Comparison of ENCODE assay signal across 14 cellular contexts in the genomic region with DNA sequence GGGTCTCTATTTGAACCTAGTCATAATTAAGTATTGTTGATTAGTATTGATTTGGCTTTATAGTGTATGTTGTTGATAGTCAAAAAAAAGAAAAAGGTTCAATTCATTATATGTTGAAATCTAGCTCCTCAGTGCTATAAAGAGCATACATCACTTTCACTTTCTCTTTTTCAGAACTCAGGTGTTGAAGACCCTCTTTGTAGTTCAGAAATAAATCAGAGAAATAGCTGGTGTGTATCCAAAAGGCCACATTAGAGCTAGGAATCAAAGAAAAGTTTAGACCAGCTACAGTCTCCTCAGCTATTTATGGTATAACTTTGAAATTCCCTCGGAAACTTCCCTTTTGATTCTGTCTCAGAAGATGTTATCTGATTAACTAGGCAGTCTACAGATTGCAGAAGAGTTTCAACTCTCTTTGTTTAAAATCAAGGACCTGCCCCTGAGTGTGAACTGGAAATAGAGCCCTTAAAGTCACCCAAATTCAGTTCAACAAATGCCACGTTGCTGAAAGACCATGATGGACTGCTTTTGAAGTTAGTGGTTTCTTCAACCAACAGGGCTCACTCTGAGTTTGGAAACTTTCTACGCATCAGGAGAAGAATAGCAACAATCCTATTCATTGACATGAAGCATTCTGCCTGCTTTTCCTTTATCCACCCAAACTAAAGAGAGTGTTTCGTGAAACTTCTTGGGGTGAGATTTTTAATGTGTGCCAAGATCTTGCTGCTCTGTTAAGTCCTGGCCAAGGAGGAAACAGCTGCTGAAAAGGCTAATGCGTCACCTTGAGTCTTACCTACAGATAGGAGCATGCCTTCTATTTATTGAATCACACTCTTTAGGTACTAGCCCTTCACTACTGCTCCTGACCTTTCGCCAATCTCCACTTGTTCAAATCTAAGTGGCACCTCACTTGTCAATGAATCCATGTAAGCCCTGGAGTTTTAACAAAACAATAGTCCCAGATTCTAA.
DNase-seq lines count a peak whose midpoint lies in the region; ATAC-seq, FAIRE-seq and TF ChIP-seq lines count a peak whose summit lies in the region.
"Had no signal": no experiment of that assay in that cellular context is flagged by ENCODE, and none has a peak within 500 bp of the region (broad histone marks: within the 10 kb centered on the region; RNA-seq: fewer than 3 reads in every experiment).

No MANE protein-coding gene starts in this region.

- H4K8ac ChIP-seq in IMR-90 (ENCODE audit: low read depth in 2 of 2, low read length in 2 of 2) = no peak overlapping the region

- H3K27me3 ChIP-seq in IMR-90 (ENCODE audit: control insufficient read depth, insufficient read depth, low read length) = no peaks in the 10 kb centered on the region
- H3K27me3 ChIP-seq in bronchial epithelial cell (ENCODE audit: control insufficient read depth, insufficient read depth, low read length) = no peaks in the 10 kb centered on the region
- H3K27me3 ChIP-seq in parathyroid adenoma (ENCODE audit: control insufficient read depth, insufficient read depth, low read length) = no peaks in the 10 kb centered on the region
- H3K27me3 ChIP-seq in aorta (ENCODE audit: control insufficient read depth in 1 of 2, insufficient read depth in 2 of 2, low read length in 1 of 2) = no peaks in the 10 kb centered on the region

- H3K23ac ChIP-seq in IMR-90 (ENCODE audit: low read depth, low read length) = no peak overlapping the region

- no peaks in the 10 kb centered on the region for H3K79me2 ChIP-seq in parathyroid adenoma

- H3K9me1 ChIP-seq in IMR-90 (ENCODE audit: insufficient read depth, low read length) = no peaks in the 10 kb centered on the region

- no peak overlapping the region for H2BK15ac ChIP-seq in IMR-90 (ENCODE audit: low read depth, low read length)

- no peak overlapping the region for H2BK5ac ChIP-seq in IMR-90 (ENCODE audit: low read depth, low read length, poor library complexity, severe bottlenecking)

- no peak overlapping the region for H2AK5ac ChIP-seq in IMR-90 (ENCODE audit: low read depth, low read length)

- H4K20me1 ChIP-seq in IMR-90 (ENCODE audit: insufficient read depth, low read length) = no peaks in the 10 kb centered on the region

- in situ Hi-C loops in IMR-90 (cut with MboI; ENCODE audit: low sequenced_read_pairs) = no loop called here

- H3K4me2 ChIP-seq in IMR-90 (ENCODE audit: low read depth, low read length) (peak overlapping the region; percentile 100), parathyroid adenoma (ENCODE audit: low read length) (peak overlapping the region; percentile 15)

- H3K9ac ChIP-seq in IMR-90 (ENCODE audit: low read depth, low read length) = peak overlapping the region; percentile 39; the same call in 1 of the 2 replicates
- no peak overlapping the region for H3K9ac ChIP-seq in parathyroid adenoma

- H3K4me3 ChIP-seq in IMR-90 (ENCODE audit: insufficient read depth, low read depth, low read length) = peak overlapping the region; percentile 51; the same call in 1 of the 2 replicates
- no peak overlapping the region for H3K4me3 ChIP-seq in bronchial epithelial cell (ENCODE audit: low read depth, low read length)
- no peak overlapping the region for H3K4me3 ChIP-seq in parathyroid adenoma (ENCODE audit: low read depth, low read length)
- no peak overlapping the region for H3K4me3 ChIP-seq in aorta (ENCODE audit: low read length in 2 of 2)
- H3K4me3 ChIP-seq: K562, thoracic aorta had no signal

- no peak overlapping the region for H2BK120ac ChIP-seq in IMR-90 (ENCODE audit: low read depth, low read length)

- H4K5ac ChIP-seq in IMR-90 (ENCODE audit: low read depth, low read length) = peak overlapping the region; percentile 68; the same call in 1 of the 2 replicates

- H3K36me3 ChIP-seq in IMR-90 (ENCODE audit: control insufficient read depth, insufficient read depth, low read length) (no peaks in the 10 kb centered on the region), bronchial epithelial cell (ENCODE audit: control insufficient read depth, insufficient read depth, low read length) (no peaks in the 10 kb centered on the region), parathyroid adenoma (ENCODE audit: control insufficient read depth, insufficient read depth, low read length) (no peaks in the 10 kb centered on the region), aorta (ENCODE audit: control insufficient read depth in 1 of 2, insufficient read depth in 2 of 2, low read length in 1 of 2) (no peaks in the 10 kb centered on the region)
- H3K36me3 ChIP-seq: thoracic aorta had no signal

- H3K9me3 Mint-ChIP-seq in activated CD4-positive, alpha-beta T cell treated with anti-CD3 and anti-CD28 coated beads, Interleukin-2, amount 10 ng/mL, durations not matched to agents 7 days and 5 days = peaks cover 4% of the 10 kb centered on the region
- H3K9me3 Mint-ChIP-seq: T-helper 1 cell treated with Interleukin-12 subunit alpha and Interleukin-12 subunit beta and Interleukin-4 antibody, amounts not matched to agents 30 μg/mL and 1 μg/mL, for 36 hours had no signal

- DNase-seq in activated CD4-positive, alpha-beta T cell treated with anti-CD3 and anti-CD28 coated beads, Interleukin-2, amount 10 ng/mL, durations not matched to agents 7 days and 5 days = no peak
- no peak for DNase-seq in activated CD4-positive, alpha-beta T cell treated with anti-CD3 and anti-CD28 coated beads, Interleukin-2, amount 50 U/mL, for 4 hours
- DNase-seq in IMR-90 = no peak
- peak; percentile 77 for DNase-seq in bronchial epithelial cell (ENCODE audit: low read depth)
- no peak for DNase-seq in aorta
- DNase-seq in GM20000 (ENCODE audit: low spot score) = no peak
- DNase-seq: hippocampal formation; NCI-H510A treated with DMSO at 0.1 percent for 48 hours; stimulated activated CD4-positive, alpha-beta T cell treated with anti-CD3 and anti-CD28 coated beads, Interleukin-2, amount 100 ng/mL, for 48 hours had no signal

- H2AFZ ChIP-seq in IMR-90 (replicated peaks; ENCODE audit: low read length, poor library complexity) (no peak overlapping the region), parathyroid adenoma (peak overlapping the region; percentile 31)

- H3K27ac ChIP-seq in IMR-90 (ENCODE audit: insufficient read depth, low read length) (no peak overlapping the region), parathyroid adenoma (no peak overlapping the region), aorta (ENCODE audit: low read depth in 1 of 2, low read length in 2 of 2) (no peak overlapping the region)
- H3K27ac ChIP-seq: thoracic aorta had no signal

- no CpG with 5 or more reads among the region's 6 CpGs for WGBS in IMR-90 (ENCODE audit: extremely low coverage in 2 of 2, insufficient read length in 1 of 2), 2 experiments
- WGBS in aorta, 2 donors = 67 to 72% methylated on average over 6 of the region's 6 CpGs

- dilution Hi-C loops in IMR-90 (cut with HindIII; ENCODE audit: low sequenced_read_pairs, unreplicated experiment) = no loop called here

- no peak overlapping the region for H2AK9ac ChIP-seq in IMR-90 (replicated peaks; ENCODE audit: low read depth, low read length, poor library complexity)

- H3K4ac ChIP-seq in IMR-90 (ENCODE audit: low read depth, low read length) = no peak overlapping the region

- H3K27ac Mint-ChIP-seq in activated CD4-positive, alpha-beta T cell treated with anti-CD3 and anti-CD28 coated beads, Interleukin-2, amount 10 ng/mL, durations not matched to agents 7 days and 5 days = peak overlapping the region; percentile 79
- H3K27ac Mint-ChIP-seq: T-helper 1 cell treated with Interleukin-12 subunit alpha and Interleukin-12 subunit beta and Interleukin-4 antibody, amounts not matched to agents 30 μg/mL and 1 μg/mL, for 36 hours had no signal

- TF ChIP-seq CTCF in IMR-90 (conservative IDR thresholded peaks at IDR 0.05; ENCODE audit: low read depth, low read length) (no peak), bronchial epithelial cell (IDR thresholded peaks at IDR 0.05; ENCODE audit: insufficient read depth, low read length, severe bottlenecking) (no peak), parathyroid adenoma (IDR thresholded peaks at IDR 0.05) (no peak), GM20000 (IDR thresholded peaks at IDR 0.05; ENCODE audit: extremely low read depth, missing control alignments) (no peak)

- peak overlapping the region; percentile 43 for H3K4me3 Mint-ChIP-seq in activated CD4-positive, alpha-beta T cell treated with anti-CD3 and anti-CD28 coated beads, Interleukin-2, amount 10 ng/mL, durations not matched to agents 7 days and 5 days
- H3K4me3 Mint-ChIP-seq: T-helper 1 cell treated with Interleukin-12 subunit alpha and Interleukin-12 subunit beta and Interleukin-4 antibody, amounts not matched to agents 30 μg/mL and 1 μg/mL, for 36 hours had no signal

- H3K56ac ChIP-seq in IMR-90 (ENCODE audit: extremely low read depth, insufficient read depth, low read length) = no peak overlapping the region

- no peak overlapping the region for H4K91ac ChIP-seq in IMR-90 (ENCODE audit: insufficient read depth, low read depth, low read length)

- intact Hi-C loops in IMR-90 (cut with micrococcal nuclease) = no loop called here
- intact Hi-C loops in aorta (cut with DNase I) = no loop called here

- CTCF ChIA-PET in activated CD4-positive, alpha-beta T cell treated with anti-CD3 and anti-CD28 coated beads, Interleukin-2, amount 10 ng/mL, durations not matched to agents 7 days and 5 days (lab: Charles Lee) = interaction anchor here (1.0 kb wide), 1 partner anchor 42 kb away, joined by 3 read pairs; no protein-coding TSS in a partner anchor
- CTCF ChIA-PET in IMR-90 (lab: Yijun Ruan, JAX) = no interaction called here

- no peak for TF ChIP-seq RAD21 in IMR-90 (IDR thresholded peaks at IDR 0.05; ENCODE audit: low read length)

- POLR2A ChIA-PET in activated CD4-positive, alpha-beta T cell treated with anti-CD3 and anti-CD28 coated beads, Interleukin-2, amount 10 ng/mL, durations not matched to agents 7 days and 5 days (lab: Charles Lee) = interaction anchor here (0.6 kb wide), 1 partner anchor 9 kb away, joined by 3 read pairs; no protein-coding TSS in a partner anchor
- POLR2A ChIA-PET in IMR-90 (lab: Charles Lee; ENCODE audit: unreplicated experiment) = no interaction called here

- H3K9me3 ChIP-seq in IMR-90 (ENCODE audit: control insufficient read depth, insufficient read depth, low read length) (no peaks in the 10 kb centered on the region), parathyroid adenoma (ENCODE audit: control insufficient read depth, low read length) (no peaks in the 10 kb centered on the region), aorta (ENCODE audit: control insufficient read depth, low read length) (no peaks in the 10 kb centered on the region)
- H3K9me3 ChIP-seq: thoracic aorta had no signal

- peaks cover 15% of the 10 kb centered on the region for H3K4me1 Mint-ChIP-seq in activated CD4-positive, alpha-beta T cell treated with anti-CD3 and anti-CD28 coated beads, Interleukin-2, amount 10 ng/mL, durations not matched to agents 7 days and 5 days

- H3K18ac ChIP-seq in IMR-90 (ENCODE audit: low read depth, low read length) = peak overlapping the region; percentile 91

- ATAC-seq in IMR-90 (ENCODE audit: low read depth) (no peak), aorta (ENCODE audit: low FRiP score) (no peak), HG03378 (IDR thresholded peaks at IDR 0.05; ENCODE audit: unreplicated experiment) (no peak)
- ATAC-seq: K562 had no signal

- peak overlapping the region; percentile 46; the same call in 1 of the 2 replicates for H2BK20ac ChIP-seq in IMR-90 (ENCODE audit: low read depth, low read length)

- peaks cover 5% of the 10 kb centered on the region for H3K27me3 Mint-ChIP-seq in activated CD4-positive, alpha-beta T cell treated with anti-CD3 and anti-CD28 coated beads, Interleukin-2, amount 10 ng/mL, durations not matched to agents 7 days and 5 days

- no peak for TF ChIP-seq POLR2A in IMR-90 (IDR thresholded peaks at IDR 0.05; ENCODE audit: low read depth, low read length)

- H3K79me1 ChIP-seq in IMR-90 (ENCODE audit: low read depth in 1 of 2, low read length in 2 of 2) = no peaks in the 10 kb centered on the region

- FAIRE-seq in bronchial epithelial cell (lab: Jason Lieb, UNC) = peak; percentile 18
- FAIRE-seq: K562 had no signal

- H3K4me1 ChIP-seq in IMR-90 (ENCODE audit: control insufficient read depth, insufficient read depth, low read length) = peaks cover 2% of the 10 kb centered on the region
- H3K4me1 ChIP-seq in parathyroid adenoma = no peaks in the 10 kb centered on the region
- H3K4me1 ChIP-seq in aorta (ENCODE audit: control insufficient read depth in 1 of 2, insufficient read depth in 2 of 2, low read length in 2 of 2) = no peaks in the 10 kb centered on the region

- BruUV-seq in IMR-90 (replicated peaks; lab: Mats Ljungman, UMichigan) = no TSS peak

- no peaks in the 10 kb centered on the region for H3K36me3 Mint-ChIP-seq in activated CD4-positive, alpha-beta T cell treated with anti-CD3 and anti-CD28 coated beads, Interleukin-2, amount 10 ng/mL, durations not matched to agents 7 days and 5 days (ENCODE audit: low read depth)

- H3K14ac ChIP-seq in IMR-90 (replicated peaks; ENCODE audit: low read depth, low read length) = 0 out of 2 replicates have a peak overlapping the region, but pooled peaks have one; percentile 37
